In the genomic region with DNA sequence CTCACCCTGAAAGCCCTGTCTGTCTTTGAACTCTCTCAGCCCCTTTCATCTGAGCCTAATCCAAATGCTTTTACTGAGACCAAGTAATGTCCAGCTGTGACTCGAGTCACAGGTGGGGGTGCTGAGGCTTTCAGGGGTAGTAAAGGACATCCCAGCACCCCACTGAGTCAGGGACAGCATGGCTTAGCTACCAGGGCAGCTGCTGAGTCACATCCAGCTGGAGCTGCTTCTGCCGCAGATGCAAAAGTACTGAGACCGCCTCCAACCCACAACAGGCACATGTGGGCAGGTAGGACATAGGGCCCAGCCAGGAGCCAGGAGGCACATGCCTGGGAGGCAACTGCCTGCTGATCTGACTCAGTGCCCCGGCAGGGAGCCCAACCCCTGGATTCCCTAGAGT, we compare ENCODE assay signal across 9 cellular contexts. TPM values are rescaled to one million over a fixed set of nuclear protein-coding genes. Genes with fewer than 3 reads are reported as not detected.
DNase-seq lines count a peak whose midpoint lies in the region; ATAC-seq and TF ChIP-seq lines count a peak whose summit lies in the region.
"Had no signal": no experiment of that assay in that cellular context is flagged by ENCODE, and none has a peak within 500 bp of the region (broad histone marks: within the 10 kb centered on the region; RNA-seq: fewer than 3 reads in every experiment).

No MANE protein-coding gene starts in this region.

- DNase-seq in NCI-H2171 treated with DMSO at 0.1 percent for 48 hours (lab: John Stamatoyannopoulos, UW): peak; percentile 21
- DNase-seq in NCI-H2171 (lab: John Stamatoyannopoulos, UW): no peak
- DNase-seq in MM.1S: peak; percentile 95
- DNase-seq in amniotic stem cell (lab: John Stamatoyannopoulos, UW): peak; percentile 21
- peak; percentile 92 for DNase-seq in osteoblast (ENCODE audit: insufficient read length, low spot score, missing footprints)
- no peak for DNase-seq in NCI-H128 (lab: John Stamatoyannopoulos, UW; ENCODE audit: unreplicated experiment)
- DNase-seq in NCI-H2227 (lab: John Stamatoyannopoulos, UW; ENCODE audit: unreplicated experiment): no peak

- H4K20me1 ChIP-seq in MM.1S (ENCODE audit: insufficient read depth, low read length) (no peaks in the 10 kb centered on the region), osteoblast (ENCODE audit: insufficient read depth, low read length) (no peaks in the 10 kb centered on the region)

- H2AFZ ChIP-seq in MM.1S (ENCODE audit: low read length): peak overlapping the region; percentile 64
- no peak overlapping the region for H2AFZ ChIP-seq in osteoblast (ENCODE audit: low read length)

- ATAC-seq in HG03342 (IDR thresholded peaks at IDR 0.05; ENCODE audit: unreplicated experiment): no peak

- peak overlapping the region; percentile 61 for H3K4me2 ChIP-seq in MM.1S (ENCODE audit: low read depth, low read length)
- peak overlapping the region; percentile 21 for H3K4me2 ChIP-seq in osteoblast (ENCODE audit: insufficient read depth, low read length)

- H3K9me3 ChIP-seq in MM.1S (replicated peaks; ENCODE audit: insufficient read depth, low read length) (no peaks in the 10 kb centered on the region), osteoblast (ENCODE audit: low read depth, low read length) (no peaks in the 10 kb centered on the region)

- H3K9ac ChIP-seq in MM.1S (ENCODE audit: low read length): peak overlapping the region; percentile 34

- H3K4me3 ChIP-seq in MM.1S (ENCODE audit: low read length) (no peak overlapping the region; the same call in 1 of the 2 replicates), osteoblast (ENCODE audit: insufficient read depth, low read length) (no peak overlapping the region)

- no peaks in the 10 kb centered on the region for H3K9me2 ChIP-seq in MM.1S (replicated peaks; ENCODE audit: insufficient read depth, low read length)

- no peaks in the 10 kb centered on the region for H3K79me2 ChIP-seq in MM.1S (ENCODE audit: low read length)
- no peaks in the 10 kb centered on the region for H3K79me2 ChIP-seq in osteoblast (ENCODE audit: insufficient read depth, low read length)

- H3K27me3 ChIP-seq in MM.1S (replicated peaks; ENCODE audit: insufficient read depth, low read length) (no peaks in the 10 kb centered on the region), osteoblast (ENCODE audit: insufficient read depth, low read length) (no peaks in the 10 kb centered on the region)

- no peak for TF ChIP-seq CTCF in MM.1S (IDR thresholded peaks at IDR 0.05; ENCODE audit: low read length)
- no peak for TF ChIP-seq CTCF in osteoblast (IDR thresholded peaks at IDR 0.05; ENCODE audit: extremely low read depth, low read depth, low read length)

- H3K27ac ChIP-seq in MM.1S (ENCODE audit: low read length) (peak overlapping the region; percentile 79), osteoblast (ENCODE audit: low read depth, low read length) (no peak overlapping the region)

- H3F3A ChIP-seq in MM.1S (ENCODE audit: insufficient read depth, low read length): peaks cover 18% of the 10 kb centered on the region

- no peaks in the 10 kb centered on the region for H3K36me3 ChIP-seq in MM.1S (replicated peaks; ENCODE audit: insufficient read depth, low read length)
- H3K36me3 ChIP-seq in osteoblast (ENCODE audit: insufficient read depth, low read length): no peaks in the 10 kb centered on the region

- H3K4me1 ChIP-seq in MM.1S (ENCODE audit: low read length): peaks cover 23% of the 10 kb centered on the region
- peaks cover 16% of the 10 kb centered on the region for H3K4me1 ChIP-seq in osteoblast (ENCODE audit: insufficient read depth, low read length)

RNA-seq across cellular contexts. Expression of a gene that starts 6.7 kb away (rescaled TPM):
- total RNA-seq in osteoblast: not detected in 2 replicates
- total RNA-seq: epithelial cell of proximal tubule had no signal

RNA-seq across cellular contexts. Expression of a gene that starts 30.8 kb away (rescaled TPM):
- total RNA-seq in osteoblast: 0.29 and 0.36 TPM in 2 replicates

RNA-seq across cellular contexts. Expression of a gene that starts 42.5 kb away (rescaled TPM):
- total RNA-seq in osteoblast: under 0.01 and 0.36 TPM in 2 replicates
- total RNA-seq: epithelial cell of proximal tubule had no signal

RNA-seq across cellular contexts. Expression of a gene that starts 56.1 kb away (rescaled TPM):
- total RNA-seq in osteoblast: 156 and 159 TPM in 2 replicates

Comparison
In these comparisons a context has a peak if more than half of its experiments do, and no peak if none do; other contexts are left out.
1. DNase-seq: peak in NCI-H2171 treated with DMSO at 0.1 percent for 48 hours (single experiment), MM.1S (single experiment), amniotic stem cell (single experiment) and osteoblast (single experiment); none in NCI-H2171 (single experiment), NCI-H128 (single experiment) and NCI-H2227 (single experiment).